ENCODE assay signal across 8 cellular contexts in genomic region chr10:13787015-13787421, GRCh38.
DNase-seq lines count a peak whose midpoint lies in the region; ATAC-seq, FAIRE-seq and TF ChIP-seq lines count a peak whose summit lies in the region.

No MANE protein-coding gene starts in this region.

- H3K27ac Mint-ChIP-seq in MCF 10A (ENCODE audit: low read depth, unreplicated experiment) = no peak overlapping the region

- peak overlapping the region; percentile 64 for H3K4me2 ChIP-seq in endothelial cell of umbilical vein (ENCODE audit: insufficient read depth, low read length)

- H3K27me3 ChIP-seq in endothelial cell of umbilical vein (ENCODE audit: control insufficient read depth in 2 of 2, insufficient read depth in 2 of 2, low read length in 2 of 2) = no peaks in the 10 kb centered on the region

- no TSS peak for BruUV-seq in endothelial cell of umbilical vein (replicated peaks; lab: Mats Ljungman, UMichigan)
- BruUV-seq in MCF 10A (replicated peaks; lab: Mats Ljungman, UMichigan) = no TSS peak

- FAIRE-seq in endothelial cell of umbilical vein (lab: Jason Lieb, UNC) = peak; percentile 94

- no peaks in the 10 kb centered on the region for H3K9me1 ChIP-seq in endothelial cell of umbilical vein (replicated peaks; ENCODE audit: control insufficient read depth, extremely low read depth, insufficient read depth, low read length)

- ATAC-seq in GM19043 (IDR thresholded peaks at IDR 0.05; ENCODE audit: low read depth, unreplicated experiment) (peak; percentile 65), HG03139 (IDR thresholded peaks at IDR 0.05; ENCODE audit: unreplicated experiment) (peak; percentile 62)

- H3K36me3 ChIP-seq in endothelial cell of umbilical vein (ENCODE audit: control insufficient read depth in 2 of 2, extremely low read depth in 1 of 2, insufficient read depth in 2 of 2, low read length in 2 of 2) = peaks cover 7 to 11% of the 10 kb centered on the region in 2 experiments

- no peaks in the 10 kb centered on the region for H3K9me3 ChIP-seq in endothelial cell of umbilical vein (replicated peaks; ENCODE audit: control insufficient read depth, insufficient read depth, low read length)

- no peaks in the 10 kb centered on the region for H4K20me1 ChIP-seq in endothelial cell of umbilical vein (replicated peaks; ENCODE audit: control insufficient read depth, extremely low read depth, insufficient read depth, low read length)

- H3K27me3 Mint-ChIP-seq in MCF 10A (ENCODE audit: insufficient read depth, unreplicated experiment) = no peaks in the 10 kb centered on the region

- intact Hi-C loops in endothelial cell of umbilical vein (cut with micrococcal nuclease) = loop anchor here (1.0 to 5.0 kb wide), 10 partner anchors 47 to 306 kb away; no protein-coding TSS in a partner anchor
- intact Hi-C loops in MCF 10A (cut with micrococcal nuclease) = loop anchor here (1.0 to 10.0 kb wide), 4 partner anchors 306 to 1038 kb away; no protein-coding TSS in a partner anchor

- H3K79me2 ChIP-seq in endothelial cell of umbilical vein (ENCODE audit: control insufficient read depth, insufficient read depth, low read length) = peaks cover 34% of the 10 kb centered on the region

- POLR2A ChIA-PET in endothelial cell of umbilical vein (lab: Charles Lee) = interaction anchor here (0.6 to 1.3 kb wide), 6 partner anchors 27 to 399 kb away, joined by 3 to 9 read pairs (median 3); no protein-coding TSS in a partner anchor
- POLR2A ChIA-PET in MCF 10A (lab: Yijun Ruan, JAX) = no interaction called here

- H3K9ac ChIP-seq in endothelial cell of umbilical vein (replicated peaks; ENCODE audit: extremely low read depth, insufficient read depth, low read length) = peak overlapping the region; percentile 80

- H3K4me3 ChIP-seq in endothelial cell of umbilical vein (replicated peaks in 1 of 3; ENCODE audit: insufficient read depth in 1 of 3, low read depth in 1 of 3, low read length in 3 of 3) = no peak overlapping the region

- no peaks in the 10 kb centered on the region for H3K36me3 Mint-ChIP-seq in MCF 10A (ENCODE audit: insufficient read depth, unreplicated experiment)

- peak; percentile 63 to 70 for DNase-seq in activated CD4-positive, alpha-beta T cell treated with anti-CD3 and anti-CD28 coated beads, Interleukin-2, amount 50 U/mL, for 4 hours
- peak; percentile 94 for DNase-seq in endothelial cell of umbilical vein (ENCODE audit: low read depth, low spot score)
- DNase-seq in stimulated activated CD4-positive, alpha-beta T cell treated with anti-CD3 and anti-CD28 coated beads, Interleukin-15, amount 100 ng/mL, for 1 hour (ENCODE audit: low read depth in 1 of 2, low spot score in 1 of 2) = peak; percentile 36 to 55
- DNase-seq in NCI-H524 (lab: John Stamatoyannopoulos, UW) = no peak
- DNase-seq in MCF 10A (ENCODE audit: unreplicated experiment) = no peak
- no peak for DNase-seq in erythroblast (lab: John Stamatoyannopoulos, UW)

- TF ChIP-seq POLR2A in endothelial cell of umbilical vein (IDR thresholded peaks at IDR 0.05; ENCODE audit: low read depth, low read length) (peak; percentile 48), erythroblast (IDR thresholded peaks at IDR 0.05; ENCODE audit: low read length) (no peak)

- dilution Hi-C loops in endothelial cell of umbilical vein (cut with MboI; ENCODE audit: extremely low pct_ligation_motif_present, low sequenced_read_pairs) = no loop called here

- TF ChIP-seq CTCF in endothelial cell of umbilical vein (IDR thresholded peaks at IDR 0.05; ENCODE audit: extremely low read depth in 1 of 2, insufficient read depth in 1 of 2, low read depth in 1 of 2, low read length in 2 of 2) (no peak), MCF 10A (IDR thresholded peaks at IDR 0.05; ENCODE audit: unreplicated experiment) (no peak)

- H3K4me3 Mint-ChIP-seq in MCF 10A (ENCODE audit: unreplicated experiment) = no peak overlapping the region

- no peaks in the 10 kb centered on the region for H3K9me3 Mint-ChIP-seq in MCF 10A (ENCODE audit: unreplicated experiment)

- H2AFZ ChIP-seq in endothelial cell of umbilical vein (ENCODE audit: low read depth, low read length) = no peak overlapping the region

- CTCF ChIA-PET in endothelial cell of umbilical vein (lab: Charles Lee) = interaction anchor here (0.6 to 4.8 kb wide), 38 partner anchors 10 to 691 kb away, joined by 3 to 65 read pairs (median 4); no protein-coding TSS in a partner anchor
- CTCF ChIA-PET in MCF 10A (lab: Yijun Ruan, JAX) = interaction anchor here (0.6 to 2.4 kb wide), 29 partner anchors 10 to 1112 kb away, joined by 3 to 45 read pairs (median 3); no protein-coding TSS in a partner anchor

- H3K4me1 ChIP-seq in endothelial cell of umbilical vein (ENCODE audit: control insufficient read depth, extremely low read depth, insufficient read depth, low read length) = peaks cover 57% of the 10 kb centered on the region

- peak overlapping the region; percentile 96 for H3K27ac ChIP-seq in endothelial cell of umbilical vein (ENCODE audit: insufficient read depth, low read depth, low read length)

- no peaks in the 10 kb centered on the region for H3K4me1 Mint-ChIP-seq in MCF 10A (ENCODE audit: insufficient read depth, unreplicated experiment)

TF ChIP-seq in endothelial cell of umbilical vein, 7 proteins besides CTCF, POLR2A, EP300 and RAD21:
- TF ChIP-seq MAX (IDR thresholded peaks at IDR 0.05; ENCODE audit: insufficient read depth, insufficient read length) = no peak
- peak; percentile 26 for TF ChIP-seq FOS (IDR thresholded peaks at IDR 0.05; ENCODE audit: borderline replicate concordance, insufficient read depth, low read length)
- peak; percentile 80 for TF ChIP-seq POLR2AphosphoS5 (IDR thresholded peaks at IDR 0.05; ENCODE audit: insufficient read depth, low read depth, low read length)
- peak; percentile 46 for TF ChIP-seq GATA2 (IDR thresholded peaks at IDR 0.05; ENCODE audit: insufficient read depth, insufficient read length, low read depth, low read length)

Comparison
In these comparisons a context has a peak if more than half of its experiments do, and no peak if none do; other contexts are left out.
1. DNase-seq: peak in activated CD4-positive, alpha-beta T cell treated with anti-CD3 and anti-CD28 coated beads, Interleukin-2, amount 50 U/mL, for 4 hours (2 of 2), endothelial cell of umbilical vein (single experiment) and stimulated activated CD4-positive, alpha-beta T cell treated with anti-CD3 and anti-CD28 coated beads, Interleukin-15, amount 100 ng/mL, for 1 hour (2 of 2); none in NCI-H524 (0 of 2), MCF 10A (single experiment) and erythroblast (0 of 2).